Comparison of ENCODE assay signal across 12 cellular contexts in the genomic region with DNA sequence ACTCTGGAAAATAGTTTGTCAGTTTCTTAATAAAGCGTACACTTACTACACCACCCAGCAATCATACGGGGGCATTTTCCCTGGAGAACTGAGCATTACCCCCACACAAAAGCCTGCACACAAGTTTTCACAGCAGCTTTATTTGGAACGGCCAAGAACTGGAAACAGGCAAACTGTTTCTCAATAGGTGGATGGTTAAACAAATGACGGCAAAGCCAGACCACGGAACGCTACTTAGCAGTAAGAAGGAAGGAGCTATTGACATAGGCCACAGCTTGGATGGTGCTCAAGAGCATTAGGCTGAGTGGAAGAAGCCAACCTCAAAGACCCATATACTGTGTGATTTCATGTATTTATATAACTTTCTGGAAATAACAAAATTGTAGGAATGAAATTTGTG. TPM values are rescaled to one million over a fixed set of nuclear protein-coding genes. Genes with fewer than 3 reads are reported as not detected.
DNase-seq lines count a peak whose midpoint lies in the region; ATAC-seq and TF ChIP-seq lines count a peak whose summit lies in the region.
"Had no signal": no experiment of that assay in that cellular context is flagged by ENCODE, and none has a peak within 500 bp of the region (broad histone marks: within the 10 kb centered on the region; RNA-seq: fewer than 3 reads in every experiment).

No MANE protein-coding gene starts in this region.

- ATAC-seq in left lung = peak; percentile 71
- ATAC-seq: effector memory CD8-positive, alpha-beta T cell had no signal

- H3K36me3 ChIP-seq in A673 (ENCODE audit: insufficient read depth, low read length, poor library complexity, severe bottlenecking) = no peaks in the 10 kb centered on the region
- H3K36me3 ChIP-seq in left lung = no peaks in the 10 kb centered on the region
- no peaks in the 10 kb centered on the region for H3K36me3 ChIP-seq in vagina
- H3K36me3 ChIP-seq: BLaER1 had no signal

- TF ChIP-seq POLR2A in vagina (IDR thresholded peaks at IDR 0.05) = no peak

- H3K4me1 ChIP-seq in A673 (ENCODE audit: insufficient read depth, low read length, poor library complexity, severe bottlenecking) = peaks cover 22% of the 10 kb centered on the region
- H3K4me1 ChIP-seq in left lung = peaks cover 17 to 22% of the 10 kb centered on the region in 2 donors
- H3K4me1 ChIP-seq in vagina = peaks cover 54% of the 10 kb centered on the region

- DNase-seq in A673 (ENCODE audit: low spot score) = peak; percentile 19
- DNase-seq in HT-29 (ENCODE audit: low spot score) = peak; percentile 76
- DNase-seq in astrocyte of the hippocampus (ENCODE audit: low read depth, low spot score) = peak; percentile 88
- no peak for DNase-seq in left lung
- no peak for DNase-seq in vagina (ENCODE audit: extremely low spot score in 2 of 2)
- no peak for DNase-seq in stimulated activated CD4-positive, alpha-beta T cell treated with anti-CD3 and anti-CD28 coated beads, Interleukin-2, amount 100 ng/mL, for 24 hours
- no peak for DNase-seq in NCI-H1436 treated with DMSO at 0.1 percent for 48 hours (lab: John Stamatoyannopoulos, UW)
- no peak for DNase-seq in EL
- DNase-seq: activated B cell treated with CpG ODN at 0.5 μM for 24 hours; effector memory CD8-positive, alpha-beta T cell; islet precursor cell had no signal

- no TSS peak for BruUV-seq in A673 (replicated peaks; lab: Mats Ljungman, UMichigan)

- no peak overlapping the region for H3K4me3 ChIP-seq in A673 (ENCODE audit: low read depth, low read length, poor library complexity, severe bottlenecking)
- no peak overlapping the region for H3K4me3 ChIP-seq in left lung
- H3K4me3 ChIP-seq in vagina = no peak overlapping the region
- H3K4me3 ChIP-seq: BLaER1 had no signal

- CTCF ChIA-PET in A673 (lab: Charles Lee) = no interaction called here

- no peak for TF ChIP-seq CTCF in A673 (conservative IDR thresholded peaks at IDR 0.05; ENCODE audit: low read depth, low read length)
- TF ChIP-seq CTCF in left lung (IDR thresholded peaks at IDR 0.05) = no peak
- no peak for TF ChIP-seq CTCF in vagina (IDR thresholded peaks at IDR 0.05)

- H3K9me3 ChIP-seq in A673 (ENCODE audit: low read depth, low read length, poor library complexity, severe bottlenecking) = no peaks in the 10 kb centered on the region
- H3K9me3 ChIP-seq in left lung = no peaks in the 10 kb centered on the region
- H3K9me3 ChIP-seq in vagina = no peaks in the 10 kb centered on the region

- no peaks in the 10 kb centered on the region for H3K27me3 ChIP-seq in A673 (replicated peaks; ENCODE audit: insufficient read depth, low read depth, low read length, poor library complexity)
- no peaks in the 10 kb centered on the region for H3K27me3 ChIP-seq in left lung
- H3K27me3 ChIP-seq in vagina = no peaks in the 10 kb centered on the region
- H3K27me3 ChIP-seq: BLaER1 had no signal

- no peak overlapping the region for H3K27ac ChIP-seq in A673 (ENCODE audit: low read depth, low read length, poor library complexity, severe bottlenecking)
- peak overlapping the region; percentile 55 to 81 for H3K27ac ChIP-seq in left lung
- no peak overlapping the region for H3K27ac ChIP-seq in vagina
- H3K27ac ChIP-seq: BLaER1 had no signal

- POLR2A ChIA-PET in A673 (lab: Charles Lee; ENCODE audit: low non-redundant PET) = no interaction called here

- intact Hi-C loops in A673 (cut with micrococcal nuclease; ENCODE audit: unreplicated experiment) = no loop called here
- intact Hi-C loops in left lung (cut with DNase I) = no loop called here
- intact Hi-C loops in vagina (cut with DNase I) = no loop called here

RNA-seq across cellular contexts. Expression of a gene that starts 9.0 kb away (rescaled TPM):
- 0.17 and 0.24 TPM in 2 replicates for total RNA-seq in A673 (2021)
- total RNA-seq in HT-29 (2014; rRNA removed; shearing (Covaris generic)) = 82.0 and 83.0 TPM in 2 replicates
- total RNA-seq in left lung = 100 to 1,000 TPM; 105 to 288 TPM
- 56.7 TPM for total RNA-seq in vagina
- total RNA-seq: activated B cell treated with CpG ODN at 0.5 μM for 24 hours had no signal

Comparison
In these comparisons a context has a peak if more than half of its experiments do, and no peak if none do; other contexts are left out.
1. DNase-seq: peak in A673 (single experiment), HT-29 (single experiment) and astrocyte of the hippocampus (single experiment); none in left lung (0 of 2), vagina (0 of 2), stimulated activated CD4-positive, alpha-beta T cell treated with anti-CD3 and anti-CD28 coated beads, Interleukin-2, amount 100 ng/mL, for 24 hours (0 of 2), NCI-H1436 treated with DMSO at 0.1 percent for 48 hours (single experiment) and EL (single experiment).
2. H3K27ac ChIP-seq: peak in left lung (2 of 2); none in A673 (single experiment) and vagina (single experiment).
3. RNA of a gene that starts 9.0 kb away (total RNA-seq): 105 to 288 TPM in left lung, 82.0 to 83.0 TPM in HT-29 and 56.7 TPM in vagina (single experiment); 0.17 to 0.24 TPM in A673; every median in the first group is over 10 times any median in the second.